26 cellular contexts compared by ENCODE assay signal in genomic region chr10:99551616-99552015, GRCh38. TPM values are rescaled to one million over a fixed set of nuclear protein-coding genes. Genes with fewer than 3 reads are reported as not detected.
"Had no signal": no experiment of that assay in that cellular context is flagged by ENCODE, and none has a peak within 500 bp of the region (broad histone marks: within the 10 kb centered on the region; RNA-seq: fewer than 3 reads in every experiment).

No MANE protein-coding gene starts in this region.

- H3K27ac ChIP-seq: brain microvascular endothelial cell, left ventricle myocardium inferior, thyroid gland, VCaP had no signal

- H3K9me3 Mint-ChIP-seq: activated naive CD4-positive, alpha-beta T cell treated with anti-CD3 and anti-CD28 coated beads, Interleukin-2, amount 50 U/mL, for 72 hours; activated T-helper 17 cell treated with anti-CD3 and anti-CD28 coated beads, Interleukin-2, amount 50 U/mL, for 72 hours; effector memory CD8-positive, alpha-beta T cell; naive B cell; neural crest cell; T-cell; T-helper 2 cell treated with Interferon-gamma antibody and Interleukin-4, amounts not matched to agents 5 μg/mL and 100 μg/mL, for 36 hours had no signal

- H3K36me3 Mint-ChIP-seq: activated naive CD4-positive, alpha-beta T cell treated with anti-CD3 and anti-CD28 coated beads, Interleukin-2, amount 50 U/mL, for 72 hours; naive B cell; T-cell had no signal

- H3K36me3 ChIP-seq: brain microvascular endothelial cell, left ventricle myocardium inferior, thyroid gland had no signal

- H3K9me3 ChIP-seq: left ventricle myocardium inferior, thyroid gland had no signal

- H3K4me1 ChIP-seq: left ventricle myocardium inferior, thyroid gland had no signal

- H3K27ac Mint-ChIP-seq: activated CD8-positive, alpha-beta T cell treated with anti-CD3 and anti-CD28 coated beads, Interleukin-2, amount 10 ng/mL, durations not matched to agents 7 days and 5 days; activated naive CD4-positive, alpha-beta T cell treated with anti-CD3 and anti-CD28 coated beads, Interleukin-2, amount 50 U/mL, for 72 hours; activated T-helper 17 cell treated with anti-CD3 and anti-CD28 coated beads, Interleukin-2, amount 50 U/mL, for 72 hours; effector memory CD8-positive, alpha-beta T cell; T-cell; T-helper 2 cell treated with Interferon-gamma antibody and Interleukin-4, amounts not matched to agents 5 μg/mL and 100 μg/mL, for 36 hours had no signal

- H3K27me3 ChIP-seq: thyroid gland had no signal

- DNase-seq: activated CD4-positive, alpha-beta T cell treated with anti-CD3 and anti-CD28 coated beads, Interleukin-2, amount 50 U/mL, for 1 hour; activated CD4-positive, CD25-positive, alpha-beta regulatory T cell treated with anti-CD3 and anti-CD28 coated beads, Interleukin-2, amount 50 U/mL, for 72 hours; activated CD8-positive, alpha-beta T cell treated with anti-CD3 and anti-CD28 coated beads, Interleukin-2, amount 10 ng/mL, durations not matched to agents 7 days and 5 days; aorta; central memory CD4-positive, alpha-beta T cell; effector memory CD8-positive, alpha-beta T cell; glutamatergic neuron; hippocampal formation; left ventricle myocardium inferior; naive B cell; occipital lobe; stimulated activated CD4-positive, alpha-beta T cell treated with anti-CD3 and anti-CD28 coated beads, Interleukin-4, amount 100 ng/mL, for 24 hours; stimulated activated naive CD4-positive, alpha-beta T cell treated with Interleukin-2 at 50 U/mL for 16 hours; T-cell; thyroid gland had no signal

- H3K4me1 Mint-ChIP-seq: naive B cell, neural crest cell had no signal

- H3K4me3 ChIP-seq: left ventricle myocardium inferior, thyroid gland had no signal

- H3K4me3 Mint-ChIP-seq: activated CD8-positive, alpha-beta T cell treated with anti-CD3 and anti-CD28 coated beads, Interleukin-2, amount 10 ng/mL, durations not matched to agents 7 days and 5 days; activated T-helper 17 cell treated with anti-CD3 and anti-CD28 coated beads, Interleukin-2, amount 50 U/mL, for 72 hours; effector memory CD8-positive, alpha-beta T cell; neural crest cell; T-cell; T-helper 2 cell treated with Interferon-gamma antibody and Interleukin-4, amounts not matched to agents 5 μg/mL and 100 μg/mL, for 36 hours had no signal

RNA-seq across cellular contexts. Expression of gene NKX2-3, which starts 18.9 kb away (rescaled TPM):
- total RNA-seq: activated CD8-positive, alpha-beta T cell treated with anti-CD3 and anti-CD28 coated beads, Interleukin-2, amount 10 ng/mL, durations not matched to agents 7 days and 5 days; activated naive CD4-positive, alpha-beta T cell treated with anti-CD3 and anti-CD28 coated beads, Interleukin-2, amount 50 U/mL, for 72 hours; activated T-helper 17 cell treated with anti-CD3 and anti-CD28 coated beads, Interleukin-2, amount 50 U/mL, for 72 hours; dermis microvascular lymphatic vessel endothelial cell; endothelial cell of umbilical vein; left ventricle myocardium inferior; lung microvascular endothelial cell; neural crest cell; occipital lobe; sciatic nerve; ureter had no signal
- polyA plus RNA-seq: endothelial cell of umbilical vein had no signal
